Comparison of ENCODE assay signal across 19 cellular contexts in genomic region chr4:183618681-183619080, GRCh38. TPM values are rescaled to one million over a fixed set of nuclear protein-coding genes. Genes with fewer than 3 reads are reported as not detected.
A peak's percentile ranks its signal among the peaks of the same experiment; 100 is the strongest.
DNase-seq lines count a peak whose midpoint lies in the region; ATAC-seq and TF ChIP-seq lines count a peak whose summit lies in the region.
"Had no signal": no experiment of that assay in that cellular context is flagged by ENCODE, and none has a peak within 500 bp of the region (broad histone marks: within the 10 kb centered on the region; RNA-seq: fewer than 3 reads in every experiment).

No MANE protein-coding gene starts in this region.

- H3K27me3 ChIP-seq in adrenal gland (no peaks in the 10 kb centered on the region), psoas muscle (ENCODE audit: insufficient read depth in 3 of 3, low read length in 2 of 3) (no peaks in the 10 kb centered on the region), brain microvascular endothelial cell (replicated peaks) (no peaks in the 10 kb centered on the region)
- H3K27me3 ChIP-seq: cardiac muscle cell had no signal

- in situ Hi-C loops in brain microvascular endothelial cell (cut with HindIII; ENCODE audit: low pct_ligation_motif_present, low sequenced_read_pairs): no loop called here

- DNase-seq in GM03348 (ENCODE audit: low spot score) (peak; percentile 42), adrenal gland (peak in 3 of 7 donors; percentile 31 to 42 (median 37)), iris pigment epithelial cell (ENCODE audit: low read depth) (peak; percentile 42), psoas muscle (peak in 1 of 2 donors; percentile 21), pons (ENCODE audit: low spot score) (no peak), brain microvascular endothelial cell (no peak)
- DNase-seq in activated CD4-positive, alpha-beta T cell treated with anti-CD3 and anti-CD28 coated beads, Interleukin-2, amount 50 U/mL, for 1 hour: no peak
- DNase-seq in stimulated activated naive CD8-positive, alpha-beta T cell treated with anti-CD3 and anti-CD28 coated beads, Interleukin-15, amount 100 ng/mL, for 72 hours: no peak
- DNase-seq: activated CD8-positive, alpha-beta memory T cell treated with anti-CD3 and anti-CD28 coated beads, Interleukin-2, amount 10 ng/mL, durations not matched to agents 7 days and 5 days; activated naive CD4-positive, alpha-beta T cell treated with anti-CD3 and anti-CD28 coated beads for 36 hours; Calu3; heart right ventricle; left cardiac atrium; naive B cell; NCI-H1105; NCI-H345; PC-3; stimulated activated naive CD8-positive, alpha-beta T cell treated with anti-CD3 and anti-CD28 coated beads, Interleukin-15, Interleukin-2, amounts not matched to agents 100 U/mL and 50 U/mL, for 24 hours had no signal

- TF ChIP-seq CTCF in adrenal gland (IDR thresholded peaks at IDR 0.05) (no peak), psoas muscle (IDR thresholded peaks at IDR 0.05) (no peak), brain microvascular endothelial cell (IDR thresholded peaks at IDR 0.05; ENCODE audit: low read depth, low read length, missing control alignments) (no peak)

- no peaks in the 10 kb centered on the region for H3K9me3 Mint-ChIP-seq in stimulated activated naive CD8-positive, alpha-beta T cell treated with anti-CD3 and anti-CD28 coated beads, Interleukin-15, amount 100 ng/mL, for 72 hours
- H3K9me3 Mint-ChIP-seq: activated naive CD4-positive, alpha-beta T cell treated with anti-CD3 and anti-CD28 coated beads for 36 hours had no signal

- H3K4me1 ChIP-seq in adrenal gland (replicated peaks in 1 of 2) (peaks cover 39 to 44% of the 10 kb centered on the region in 2 donors), psoas muscle (peaks cover 7% of the 10 kb centered on the region)

- WGBS in adrenal gland, 4 donors: 28 to 55% (median 48%) methylated on average over 3 to 4 of the region's 4 CpGs
- 44 to 62% (median 49%) methylated on average over 4 of the region's 4 CpGs for WGBS in psoas muscle, 3 donors

- intact Hi-C loops in adrenal gland (cut with DNase I) (no loop called here), psoas muscle (cut with DNase I) (no loop called here)

- H3K27ac Mint-ChIP-seq in stimulated activated naive CD8-positive, alpha-beta T cell treated with anti-CD3 and anti-CD28 coated beads, Interleukin-15, amount 100 ng/mL, for 72 hours: no peak overlapping the region
- H3K27ac Mint-ChIP-seq: activated CD8-positive, alpha-beta memory T cell treated with anti-CD3 and anti-CD28 coated beads, Interleukin-2, amount 10 ng/mL, durations not matched to agents 7 days and 5 days; activated naive CD4-positive, alpha-beta T cell treated with anti-CD3 and anti-CD28 coated beads for 36 hours; naive B cell had no signal

- no peaks in the 10 kb centered on the region for H3K36me3 ChIP-seq in adrenal gland (replicated peaks in 1 of 2)
- H3K36me3 ChIP-seq in psoas muscle (ENCODE audit: insufficient read depth in 1 of 2, low read depth in 1 of 2): no peaks in the 10 kb centered on the region
- H3K36me3 ChIP-seq in brain microvascular endothelial cell (replicated peaks): no peaks in the 10 kb centered on the region
- H3K36me3 ChIP-seq: cardiac muscle cell, heart right ventricle had no signal

- H3K4me1 Mint-ChIP-seq in stimulated activated naive CD8-positive, alpha-beta T cell treated with anti-CD3 and anti-CD28 coated beads, Interleukin-15, amount 100 ng/mL, for 72 hours: no peaks in the 10 kb centered on the region
- H3K4me1 Mint-ChIP-seq: naive B cell had no signal

- H3K4me3 ChIP-seq in adrenal gland (peak overlapping the region in 1 of 4 donors; percentile 6), psoas muscle (peak overlapping the region; percentile 51), brain microvascular endothelial cell (ENCODE audit: low read depth, low read length) (no peak overlapping the region)
- H3K4me3 ChIP-seq: cardiac muscle cell, heart right ventricle had no signal

- H3K27me3 Mint-ChIP-seq in stimulated activated naive CD8-positive, alpha-beta T cell treated with anti-CD3 and anti-CD28 coated beads, Interleukin-15, amount 100 ng/mL, for 72 hours: peaks cover 8% of the 10 kb centered on the region

- ATAC-seq in psoas muscle: peak in 2 of 4 donors; percentile 44 to 63
- ATAC-seq in stimulated activated naive CD8-positive, alpha-beta T cell treated with anti-CD3 and anti-CD28 coated beads, Interleukin-15, amount 100 ng/mL, for 72 hours: no peak
- ATAC-seq: activated CD8-positive, alpha-beta memory T cell treated with anti-CD3 and anti-CD28 coated beads, Interleukin-2, amount 10 ng/mL, durations not matched to agents 7 days and 5 days; left cardiac atrium; PC-3; stimulated activated naive CD8-positive, alpha-beta T cell treated with anti-CD3 and anti-CD28 coated beads, Interleukin-15, Interleukin-2, amounts not matched to agents 100 U/mL and 50 U/mL, for 24 hours had no signal

- no peak for TF ChIP-seq POLR2A in adrenal gland (IDR thresholded peaks at IDR 0.05)

- H3K27ac ChIP-seq in adrenal gland (peak overlapping the region; percentile 54 to 90 (median 72)), psoas muscle (peak overlapping the region; percentile 81), brain microvascular endothelial cell (no peak overlapping the region)
- H3K27ac ChIP-seq: cardiac muscle cell, heart right ventricle had no signal

- no peak overlapping the region for H3K4me3 Mint-ChIP-seq in stimulated activated naive CD8-positive, alpha-beta T cell treated with anti-CD3 and anti-CD28 coated beads, Interleukin-15, amount 100 ng/mL, for 72 hours
- H3K4me3 Mint-ChIP-seq: activated CD8-positive, alpha-beta memory T cell treated with anti-CD3 and anti-CD28 coated beads, Interleukin-2, amount 10 ng/mL, durations not matched to agents 7 days and 5 days; activated naive CD4-positive, alpha-beta T cell treated with anti-CD3 and anti-CD28 coated beads for 36 hours had no signal

- H3K9me3 ChIP-seq in adrenal gland (replicated peaks in 1 of 3) (no peaks in the 10 kb centered on the region), psoas muscle (no peaks in the 10 kb centered on the region)
- H3K9me3 ChIP-seq: heart right ventricle had no signal

RNA-seq across cellular contexts. Expression of gene RWDD4, which starts 40.3 kb away (rescaled TPM):
- total RNA-seq in adrenal gland (100 to 1,000 TPM in 2 of 8 donors, 10 to 100 TPM in 6; 39.4 to 157 (median 59.8) TPM), psoas muscle (10 to 100 TPM; 19.1 to 33.5 (median 29.8) TPM)
- polyA plus RNA-seq in adrenal gland (10 to 100 TPM; 27.0 to 57.6 (median 27.1) TPM), psoas muscle (10 to 100 TPM; 22.7 to 51.1 (median 37.2) TPM)

RNA-seq across cellular contexts. Expression of gene TRAPPC11, which starts 40.4 kb away (rescaled TPM):
- total RNA-seq in adrenal gland (100 to 1,000 TPM in 1 of 8 donors, 10 to 100 TPM in 7; 34.9 to 116 (median 50.8) TPM), psoas muscle (10 to 100 TPM; 20.6 to 24.3 (median 23.9) TPM)
- polyA plus RNA-seq in adrenal gland (10 to 100 TPM; 20.5 to 43.4 (median 21.7) TPM), psoas muscle (10 to 100 TPM; 10.5 to 17.0 (median 11.3) TPM)

Comparison
In these comparisons a context has a peak if more than half of its experiments do, and no peak if none do; other contexts are left out.
1. DNase-seq: peak in GM03348 (single experiment) and iris pigment epithelial cell (single experiment); none in pons (single experiment), activated CD4-positive, alpha-beta T cell treated with anti-CD3 and anti-CD28 coated beads, Interleukin-2, amount 50 U/mL, for 1 hour (single experiment), stimulated activated naive CD8-positive, alpha-beta T cell treated with anti-CD3 and anti-CD28 coated beads, Interleukin-15, amount 100 ng/mL, for 72 hours (0 of 2) and brain microvascular endothelial cell (single experiment).